ENCODE assay signal across 1 cellular context in the genomic region with DNA sequence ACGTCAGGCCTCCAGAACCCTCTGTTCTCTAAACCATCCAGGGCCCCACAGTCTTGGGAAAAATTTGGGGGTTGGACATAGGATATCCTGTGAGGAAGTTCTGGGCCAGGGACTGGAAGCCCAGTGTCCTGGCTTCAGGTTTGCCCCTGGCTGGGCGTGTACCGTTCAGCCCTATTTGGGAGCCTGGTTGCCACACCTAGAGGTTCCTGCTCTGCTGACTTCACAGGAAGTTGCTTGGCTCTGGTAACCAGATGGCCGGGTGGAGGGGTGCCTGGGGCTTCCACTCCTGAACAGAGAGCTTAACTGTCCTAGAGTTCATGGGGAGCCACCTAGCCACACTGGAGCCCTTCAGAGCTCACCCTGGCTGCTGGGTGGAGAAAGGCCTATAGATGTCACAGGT.
TF ChIP-seq lines count a peak whose summit lies in the region.

No MANE protein-coding gene starts in this region.

TF ChIP-seq in K562, 482 proteins besides CTCF, POLR2A, EP300 and RAD21:
- TF ChIP-seq, protein P1, sequence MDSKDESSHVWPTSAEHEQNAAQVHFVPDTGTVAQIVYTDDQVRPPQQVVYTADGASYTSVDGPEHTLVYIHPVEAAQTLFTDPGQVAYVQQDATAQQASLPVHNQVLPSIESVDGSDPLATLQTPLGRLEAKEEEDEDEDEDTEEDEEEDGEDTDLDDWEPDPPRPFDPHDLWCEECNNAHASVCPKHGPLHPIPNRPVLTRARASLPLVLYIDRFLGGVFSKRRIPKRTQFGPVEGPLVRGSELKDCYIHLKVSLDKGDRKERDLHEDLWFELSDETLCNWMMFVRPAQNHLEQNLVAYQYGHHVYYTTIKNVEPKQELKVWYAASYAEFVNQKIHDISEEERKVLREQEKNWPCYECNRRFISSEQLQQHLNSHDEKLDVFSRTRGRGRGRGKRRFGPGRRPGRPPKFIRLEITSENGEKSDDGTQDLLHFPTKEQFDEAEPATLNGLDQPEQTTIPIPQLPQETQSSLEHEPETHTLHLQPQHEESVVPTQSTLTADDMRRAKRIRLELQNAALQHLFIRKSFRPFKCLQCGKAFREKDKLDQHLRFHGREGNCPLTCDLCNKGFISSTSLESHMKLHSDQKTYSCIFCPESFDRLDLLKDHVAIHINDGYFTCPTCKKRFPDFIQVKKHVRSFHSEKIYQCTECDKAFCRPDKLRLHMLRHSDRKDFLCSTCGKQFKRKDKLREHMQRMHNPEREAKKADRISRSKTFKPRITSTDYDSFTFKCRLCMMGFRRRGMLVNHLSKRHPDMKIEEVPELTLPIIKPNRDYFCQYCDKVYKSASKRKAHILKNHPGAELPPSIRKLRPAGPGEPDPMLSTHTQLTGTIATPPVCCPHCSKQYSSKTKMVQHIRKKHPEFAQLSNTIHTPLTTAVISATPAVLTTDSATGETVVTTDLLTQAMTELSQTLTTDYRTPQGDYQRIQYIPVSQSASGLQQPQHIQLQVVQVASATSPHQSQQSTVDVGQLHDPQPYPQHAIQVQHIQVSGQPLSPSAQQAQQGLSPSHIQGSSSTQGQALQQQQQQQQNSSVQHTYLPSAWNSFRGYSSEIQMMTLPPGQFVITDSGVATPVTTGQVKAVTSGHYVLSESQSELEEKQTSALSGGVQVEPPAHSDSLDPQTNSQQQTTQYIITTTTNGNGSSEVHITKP (IDR thresholded peaks at IDR 0.05; ENCODE audit: partially characterized antibody): peak; percentile 20
- TF ChIP-seq, protein P2, sequence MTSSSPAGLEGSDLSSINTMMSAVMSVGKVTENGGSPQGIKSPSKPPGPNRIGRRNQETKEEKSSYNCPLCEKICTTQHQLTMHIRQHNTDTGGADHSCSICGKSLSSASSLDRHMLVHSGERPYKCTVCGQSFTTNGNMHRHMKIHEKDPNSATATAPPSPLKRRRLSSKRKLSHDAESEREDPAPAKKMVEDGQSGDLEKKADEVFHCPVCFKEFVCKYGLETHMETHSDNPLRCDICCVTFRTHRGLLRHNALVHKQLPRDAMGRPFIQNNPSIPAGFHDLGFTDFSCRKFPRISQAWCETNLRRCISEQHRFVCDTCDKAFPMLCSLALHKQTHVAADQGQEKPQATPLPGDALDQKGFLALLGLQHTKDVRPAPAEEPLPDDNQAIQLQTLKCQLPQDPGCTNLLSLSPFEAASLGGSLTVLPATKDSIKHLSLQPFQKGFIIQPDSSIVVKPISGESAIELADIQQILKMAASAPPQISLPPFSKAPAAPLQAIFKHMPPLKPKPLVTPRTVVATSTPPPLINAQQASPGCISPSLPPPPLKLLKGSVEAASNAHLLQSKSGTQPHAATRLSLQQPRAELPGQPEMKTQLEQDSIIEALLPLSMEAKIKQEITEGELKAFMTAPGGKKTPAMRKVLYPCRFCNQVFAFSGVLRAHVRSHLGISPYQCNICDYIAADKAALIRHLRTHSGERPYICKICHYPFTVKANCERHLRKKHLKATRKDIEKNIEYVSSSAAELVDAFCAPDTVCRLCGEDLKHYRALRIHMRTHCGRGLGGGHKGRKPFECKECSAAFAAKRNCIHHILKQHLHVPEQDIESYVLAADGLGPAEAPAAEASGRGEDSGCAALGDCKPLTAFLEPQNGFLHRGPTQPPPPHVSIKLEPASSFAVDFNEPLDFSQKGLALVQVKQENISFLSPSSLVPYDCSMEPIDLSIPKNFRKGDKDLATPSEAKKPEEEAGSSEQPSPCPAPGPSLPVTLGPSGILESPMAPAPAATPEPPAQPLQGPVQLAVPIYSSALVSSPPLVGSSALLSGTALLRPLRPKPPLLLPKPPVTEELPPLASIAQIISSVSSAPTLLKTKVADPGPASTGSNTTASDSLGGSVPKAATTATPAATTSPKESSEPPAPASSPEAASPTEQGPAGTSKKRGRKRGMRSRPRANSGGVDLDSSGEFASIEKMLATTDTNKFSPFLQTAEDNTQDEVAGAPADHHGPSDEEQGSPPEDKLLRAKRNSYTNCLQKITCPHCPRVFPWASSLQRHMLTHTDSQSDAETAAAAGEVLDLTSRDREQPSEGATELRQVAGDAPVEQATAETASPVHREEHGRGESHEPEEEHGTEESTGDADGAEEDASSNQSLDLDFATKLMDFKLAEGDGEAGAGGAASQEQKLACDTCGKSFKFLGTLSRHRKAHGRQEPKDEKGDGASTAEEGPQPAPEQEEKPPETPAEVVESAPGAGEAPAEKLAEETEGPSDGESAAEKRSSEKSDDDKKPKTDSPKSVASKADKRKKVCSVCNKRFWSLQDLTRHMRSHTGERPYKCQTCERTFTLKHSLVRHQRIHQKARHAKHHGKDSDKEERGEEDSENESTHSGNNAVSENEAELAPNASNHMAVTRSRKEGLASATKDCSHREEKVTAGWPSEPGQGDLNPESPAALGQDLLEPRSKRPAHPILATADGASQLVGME (CRISPR knock-in tag; IDR thresholded peaks at IDR 0.05): no peak
- TF ChIP-seq, protein P3, sequence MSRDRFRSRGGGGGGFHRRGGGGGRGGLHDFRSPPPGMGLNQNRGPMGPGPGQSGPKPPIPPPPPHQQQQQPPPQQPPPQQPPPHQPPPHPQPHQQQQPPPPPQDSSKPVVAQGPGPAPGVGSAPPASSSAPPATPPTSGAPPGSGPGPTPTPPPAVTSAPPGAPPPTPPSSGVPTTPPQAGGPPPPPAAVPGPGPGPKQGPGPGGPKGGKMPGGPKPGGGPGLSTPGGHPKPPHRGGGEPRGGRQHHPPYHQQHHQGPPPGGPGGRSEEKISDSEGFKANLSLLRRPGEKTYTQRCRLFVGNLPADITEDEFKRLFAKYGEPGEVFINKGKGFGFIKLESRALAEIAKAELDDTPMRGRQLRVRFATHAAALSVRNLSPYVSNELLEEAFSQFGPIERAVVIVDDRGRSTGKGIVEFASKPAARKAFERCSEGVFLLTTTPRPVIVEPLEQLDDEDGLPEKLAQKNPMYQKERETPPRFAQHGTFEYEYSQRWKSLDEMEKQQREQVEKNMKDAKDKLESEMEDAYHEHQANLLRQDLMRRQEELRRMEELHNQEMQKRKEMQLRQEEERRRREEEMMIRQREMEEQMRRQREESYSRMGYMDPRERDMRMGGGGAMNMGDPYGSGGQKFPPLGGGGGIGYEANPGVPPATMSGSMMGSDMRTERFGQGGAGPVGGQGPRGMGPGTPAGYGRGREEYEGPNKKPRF (IDR thresholded peaks at IDR 0.05; ENCODE audit: low read depth, low read length): no peak
- no peak for TF ChIP-seq PPARD (CRISPR knock-in tag; IDR thresholded peaks at IDR 0.05)
